In genomic region chr17:7307686-7308624, GRCh38 we compare ENCODE assay signal across 8 cellular contexts. TPM values are rescaled to one million over a fixed set of nuclear protein-coding genes. Genes with fewer than 3 reads are reported as not detected.
DNase-seq lines count a peak whose midpoint lies in the region; ATAC-seq and TF ChIP-seq lines count a peak whose summit lies in the region.

No MANE protein-coding gene starts in this region.

- peak overlapping the region; percentile 99 for H3K9ac ChIP-seq in endocrine pancreas (ENCODE audit: control insufficient read depth, insufficient read depth, low read length)

- H3K27me3 ChIP-seq in endocrine pancreas (ENCODE audit: control insufficient read depth, insufficient read depth, low read length) = no peaks in the 10 kb centered on the region

- peak overlapping the region; percentile 95 for H3K27ac ChIP-seq in mesodermal cell (ENCODE audit: low read depth, low read length, severe bottlenecking)

- peak overlapping the region; percentile 91 to 99 (median 96) for H3K4me3 Mint-ChIP-seq in IgD-negative memory B cell

- H3K27me3 Mint-ChIP-seq in IgD-negative memory B cell = peaks cover 2% of the 10 kb centered on the region

- H3K9me3 Mint-ChIP-seq in IgD-negative memory B cell = no peaks in the 10 kb centered on the region

- peaks cover 6% of the 10 kb centered on the region for H3K36me3 Mint-ChIP-seq in IgD-negative memory B cell

- peak overlapping the region; percentile 95 to 100 (median 99) for H3K27ac Mint-ChIP-seq in IgD-negative memory B cell

- peak overlapping the region; percentile 65 for H3K4me3 ChIP-seq in GM12864 (ENCODE audit: low read depth, low read length)
- H3K4me3 ChIP-seq in endocrine pancreas (ENCODE audit: control insufficient read depth, insufficient read depth, low read length) = peak overlapping the region; percentile 74
- H3K4me3 ChIP-seq in mesodermal cell (ENCODE audit: extremely low read depth, insufficient read depth, low read length, poor library complexity, severe bottlenecking) = peak overlapping the region; percentile 90

- DNase-seq in GM12864 (ENCODE audit: low read depth) (no peak), stromal cell of bone marrow (ENCODE audit: low read depth) (peak; percentile 13), NCI-H187 (lab: John Stamatoyannopoulos, UW) (no peak)
- peak; percentile 44 to 51 for DNase-seq in activated CD4-positive, alpha-beta T cell treated with anti-CD3 and anti-CD28 coated beads, Interleukin-2, amount 50 U/mL, for 4 hours

- TF ChIP-seq CTCF in GM12864 (IDR thresholded peaks at IDR 0.05; ENCODE audit: low read depth, low read length, missing control alignments) = no peak

- H3K4me1 Mint-ChIP-seq in IgD-negative memory B cell = peaks cover 14 to 32% (median 18%) of the 10 kb centered on the region in 3 donors

- peaks cover 8% of the 10 kb centered on the region for H3K36me3 ChIP-seq in endocrine pancreas (ENCODE audit: control insufficient read depth, insufficient read depth, low read length)
- H3K36me3 ChIP-seq in mesodermal cell (ENCODE audit: control insufficient read depth, insufficient read depth, low read length) = peaks cover 40% of the 10 kb centered on the region

- no peak for ATAC-seq in HG02623 (IDR thresholded peaks at IDR 0.05; ENCODE audit: unreplicated experiment)

- H3K9me3 ChIP-seq in endocrine pancreas (ENCODE audit: control insufficient read depth, low read length) (no peaks in the 10 kb centered on the region), mesodermal cell (ENCODE audit: control insufficient read depth, low read length) (no peaks in the 10 kb centered on the region)

- H3K4me1 ChIP-seq in endocrine pancreas (ENCODE audit: control insufficient read depth, insufficient read depth, low read length) (no peaks in the 10 kb centered on the region), mesodermal cell (ENCODE audit: control insufficient read depth, insufficient read depth, low read length, poor library complexity, severe bottlenecking) (peaks cover 12% of the 10 kb centered on the region)

- 1% methylated on average over 36 to 65 of the region's 104 CpGs for WGBS in mesodermal cell (ENCODE audit: insufficient coverage in 2 of 2), 2 experiments

RNA-seq across cellular contexts. Expression of gene EIF5A, which starts 0.5 kb away (rescaled TPM):
- 221 TPM for polyA plus RNA-seq in IgD-negative memory B cell
- 680 TPM for polyA plus RNA-seq in mesodermal cell (2013, experiment 1 of 2)
- polyA plus RNA-seq in mesodermal cell (2013, experiment 2 of 2) = 593 TPM

RNA-seq across cellular contexts. Expression of gene GPS2, which starts 7.2 kb away (rescaled TPM):
- 128 TPM for polyA plus RNA-seq in IgD-negative memory B cell
- polyA plus RNA-seq in mesodermal cell (2013, experiment 1 of 2) = 42.5 TPM
- 44.6 TPM for polyA plus RNA-seq in mesodermal cell (2013, experiment 2 of 2)

RNA-seq across cellular contexts. Expression of gene YBX2, which starts 13.5 kb away (rescaled TPM):
- polyA plus RNA-seq in IgD-negative memory B cell = not detected
- 2.2 TPM for polyA plus RNA-seq in mesodermal cell (2013, experiment 1 of 2)
- polyA plus RNA-seq in mesodermal cell (2013, experiment 2 of 2) = 2.4 TPM

RNA-seq across cellular contexts. Expression of gene NEURL4, which starts 21.2 kb away (rescaled TPM):
- 1.7 TPM for polyA plus RNA-seq in IgD-negative memory B cell
- polyA plus RNA-seq in mesodermal cell (2013, experiment 1 of 2) = 22.1 TPM
- 17.0 TPM for polyA plus RNA-seq in mesodermal cell (2013, experiment 2 of 2)

RNA-seq across cellular contexts. Expression of gene SLC2A4, which starts 26.4 kb away (rescaled TPM):
- polyA plus RNA-seq in IgD-negative memory B cell = not detected
- polyA plus RNA-seq in mesodermal cell (2013, experiment 1 of 2) = 2.2 TPM
- polyA plus RNA-seq in mesodermal cell (2013, experiment 2 of 2) = 1.6 TPM

Comparison
In these comparisons a context has a peak if more than half of its experiments do, and no peak if none do; other contexts are left out.
1. DNase-seq: peak in activated CD4-positive, alpha-beta T cell treated with anti-CD3 and anti-CD28 coated beads, Interleukin-2, amount 50 U/mL, for 4 hours (2 of 2) and stromal cell of bone marrow (single experiment); none in GM12864 (single experiment) and NCI-H187 (0 of 2).
2. Peak in every context shown above with its lines, with median percentiles within 50 percentile points of each other: H3K4me3 ChIP-seq.